ENCODE assay signal across 11 cellular contexts in the genomic region with DNA sequence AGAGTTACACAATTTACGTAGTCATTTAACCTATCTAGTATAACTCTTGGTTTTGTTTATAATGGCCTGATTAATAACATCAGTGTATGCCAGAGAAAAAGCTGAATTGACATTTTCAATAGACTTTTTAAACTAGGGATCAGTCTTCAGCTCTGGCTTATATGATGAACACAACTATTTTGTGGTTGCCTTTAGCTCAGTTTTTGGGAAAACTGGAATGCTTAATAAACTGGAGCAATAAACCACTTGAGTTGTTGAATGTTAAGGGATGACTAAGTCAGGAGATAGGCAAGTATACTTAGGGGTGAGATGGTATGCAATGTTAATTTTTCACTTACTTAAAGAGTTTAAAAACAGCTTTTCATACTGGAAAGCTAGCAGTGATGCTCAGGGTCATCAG. TPM values are rescaled to one million over a fixed set of nuclear protein-coding genes. Genes with fewer than 3 reads are reported as not detected.
DNase-seq lines count a peak whose midpoint lies in the region; ATAC-seq, FAIRE-seq and TF ChIP-seq lines count a peak whose summit lies in the region.
"Had no signal": no experiment of that assay in that cellular context is flagged by ENCODE, and none has a peak within 500 bp of the region (broad histone marks: within the 10 kb centered on the region; RNA-seq: fewer than 3 reads in every experiment).

No MANE protein-coding gene starts in this region.

- H3K27me3 Mint-ChIP-seq in chondrocyte (ENCODE audit: low read depth): no peaks in the 10 kb centered on the region
- peaks cover 20% of the 10 kb centered on the region for H3K27me3 Mint-ChIP-seq in nephron progenitor cell (ENCODE audit: low read depth, poor library complexity)

- TF ChIP-seq CTCF in DND-41 (IDR thresholded peaks at IDR 0.05; ENCODE audit: borderline replicate concordance, extremely low read depth, low read length, poor library complexity, severe bottlenecking) (no peak), OCI-LY1 (IDR thresholded peaks at IDR 0.05; ENCODE audit: low read length) (no peak), chondrocyte (IDR thresholded peaks at IDR 0.05) (no peak), nephron progenitor cell (IDR thresholded peaks at IDR 0.05) (no peak), psoas muscle (IDR thresholded peaks at IDR 0.05) (no peak)

- H3K9ac ChIP-seq in DND-41 (ENCODE audit: low read depth, low read length) (peak overlapping the region; percentile 83), OCI-LY1 (ENCODE audit: low read length) (no peak overlapping the region)

- 91 to 98% (median 95%) methylated on average over 1 of the region's 1 CpG for WGBS in psoas muscle, 3 donors

- H3K9me2 ChIP-seq in OCI-LY1 (ENCODE audit: low read depth, low read length): no peaks in the 10 kb centered on the region

- H2AFZ ChIP-seq in DND-41 (ENCODE audit: low read depth, low read length) (no peak overlapping the region), OCI-LY1 (ENCODE audit: low read length) (no peak overlapping the region)

- no peak overlapping the region for H3K4me3 Mint-ChIP-seq in chondrocyte (ENCODE audit: unreplicated experiment)
- H3K4me3 Mint-ChIP-seq in nephron progenitor cell: peak overlapping the region; percentile 76
- H3K4me3 Mint-ChIP-seq: stimulated activated naive B cell treated with anti-CD40 and anti-IgM and Interleukin-4, amounts not matched to agents 10 μg/mL and 1 μg/mL and 100 μg/mL, for 72 hours had no signal

- peaks cover 65% of the 10 kb centered on the region for H3K4me1 ChIP-seq in DND-41 (ENCODE audit: insufficient read depth, low read length)
- peaks cover 25% of the 10 kb centered on the region for H3K4me1 ChIP-seq in OCI-LY1 (ENCODE audit: insufficient read depth, low read length, severe bottlenecking)
- H3K4me1 ChIP-seq in psoas muscle: peaks cover 31% of the 10 kb centered on the region

- H3K36me3 Mint-ChIP-seq in chondrocyte (ENCODE audit: low read depth): no peaks in the 10 kb centered on the region
- no peaks in the 10 kb centered on the region for H3K36me3 Mint-ChIP-seq in nephron progenitor cell (ENCODE audit: low read depth)

- intact Hi-C loops in psoas muscle (cut with DNase I): loop anchor here (5.0 to 10.0 kb wide), 3 partner anchors 49 to 76 kb away; a partner anchor contains a TSS

- no peak for ATAC-seq in DND-41 (ENCODE audit: insufficient read depth, low read depth)
- no peak for ATAC-seq in psoas muscle
- ATAC-seq: stimulated activated naive B cell treated with anti-CD40 and anti-IgM and Interleukin-4, amounts not matched to agents 10 μg/mL and 1 μg/mL and 100 μg/mL, for 72 hours had no signal

- H3K36me3 ChIP-seq in DND-41 (ENCODE audit: insufficient read depth, low read length) (peaks cover 30% of the 10 kb centered on the region), OCI-LY1 (ENCODE audit: insufficient read depth, low read length) (no peaks in the 10 kb centered on the region), psoas muscle (ENCODE audit: insufficient read depth in 1 of 2, low read depth in 1 of 2) (no peaks in the 10 kb centered on the region)

- H4K20me1 ChIP-seq in DND-41 (ENCODE audit: insufficient read depth, low read length) (peaks cover 13% of the 10 kb centered on the region; the same call in 1 of the 2 replicates), OCI-LY1 (ENCODE audit: insufficient read depth, low read length) (no peaks in the 10 kb centered on the region)

- H3K9me3 Mint-ChIP-seq in chondrocyte (ENCODE audit: low read depth) (no peaks in the 10 kb centered on the region), nephron progenitor cell (no peaks in the 10 kb centered on the region)
- H3K9me3 Mint-ChIP-seq: stimulated activated naive B cell treated with anti-CD40 and anti-IgM and Interleukin-4, amounts not matched to agents 10 μg/mL and 1 μg/mL and 100 μg/mL, for 72 hours had no signal

- no peak for FAIRE-seq in frontal cortex (lab: Jason Lieb, UNC)

- H3K27ac Mint-ChIP-seq in chondrocyte (ENCODE audit: unreplicated experiment): peak overlapping the region; percentile 60
- no peak overlapping the region for H3K27ac Mint-ChIP-seq in nephron progenitor cell
- H3K27ac Mint-ChIP-seq: stimulated activated naive B cell treated with anti-CD40 and anti-IgM and Interleukin-4, amounts not matched to agents 10 μg/mL and 1 μg/mL and 100 μg/mL, for 72 hours had no signal

- H3K79me2 ChIP-seq in DND-41 (ENCODE audit: insufficient read depth, low read length): peaks cover 70% of the 10 kb centered on the region
- peaks cover 44% of the 10 kb centered on the region for H3K79me2 ChIP-seq in OCI-LY1 (ENCODE audit: insufficient read depth, low read length)

- DNase-seq in DND-41: no peak
- no peak for DNase-seq in chondrocyte (ENCODE audit: low spot score)
- DNase-seq in nephron progenitor cell: no peak
- DNase-seq in NCI-H2029 (lab: John Stamatoyannopoulos, UW): no peak
- no peak for DNase-seq in frontal cortex (ENCODE audit: low spot score in 2 of 2)
- no peak for DNase-seq in psoas muscle
- DNase-seq in stimulated activated CD4-positive, alpha-beta T cell treated with anti-CD3 and anti-CD28 coated beads, Interleukin-2, amount 100 ng/mL, for 48 hours: no peak
- DNase-seq: central memory CD4-positive, alpha-beta T cell; KG1; stimulated activated naive B cell treated with anti-CD40 and anti-IgM and Interleukin-4, amounts not matched to agents 10 μg/mL and 1 μg/mL and 100 μg/mL, for 72 hours had no signal

- H3K4me1 Mint-ChIP-seq in chondrocyte (ENCODE audit: low read depth) (peaks cover 56% of the 10 kb centered on the region), nephron progenitor cell (peaks cover 45% of the 10 kb centered on the region)

- H3K27ac ChIP-seq in DND-41 (ENCODE audit: low read length) (peak overlapping the region; percentile 94), OCI-LY1 (ENCODE audit: low read depth, low read length, poor library complexity, severe bottlenecking) (no peak overlapping the region), psoas muscle (no peak overlapping the region)

- H3F3A ChIP-seq in OCI-LY1 (ENCODE audit: insufficient read depth, low read length): no peaks in the 10 kb centered on the region

- H3K4me3 ChIP-seq in DND-41 (ENCODE audit: low read depth in 1 of 2, low read length in 2 of 2): peak overlapping the region; percentile 89 to 90; a peak in 3 of 4 replicates
- no peak overlapping the region for H3K4me3 ChIP-seq in OCI-LY1 (ENCODE audit: low read depth, low read length, poor library complexity, severe bottlenecking)
- no peak overlapping the region for H3K4me3 ChIP-seq in psoas muscle

- peak overlapping the region; percentile 73 for H3K4me2 ChIP-seq in DND-41 (ENCODE audit: insufficient read depth, low read length)
- peak overlapping the region; percentile 89; the same call in 1 of the 2 replicates for H3K4me2 ChIP-seq in OCI-LY1 (ENCODE audit: low read length)

- no peaks in the 10 kb centered on the region for H3K27me3 ChIP-seq in DND-41 (ENCODE audit: insufficient read depth, low read length, poor library complexity)
- H3K27me3 ChIP-seq in OCI-LY1 (ENCODE audit: insufficient read depth, low read length): no peaks in the 10 kb centered on the region
- no peaks in the 10 kb centered on the region for H3K27me3 ChIP-seq in psoas muscle (ENCODE audit: insufficient read depth in 3 of 3, low read length in 2 of 3)

- H3K9me3 ChIP-seq in DND-41 (ENCODE audit: insufficient read depth, low read length, severe bottlenecking) (no peaks in the 10 kb centered on the region), OCI-LY1 (ENCODE audit: low read length) (no peaks in the 10 kb centered on the region), psoas muscle (no peaks in the 10 kb centered on the region)

RNA-seq across cellular contexts. Expression of a gene that starts 2.3 kb away (rescaled TPM):
- 29.3 to 34.5 TPM (median 33.9 TPM) in 3 replicates for total RNA-seq in chondrocyte
- total RNA-seq in frontal cortex: 61.1 TPM
- 10 to 100 TPM; 26.0 to 48.2 (median 34.9) TPM for total RNA-seq in psoas muscle
- 10 to 100 TPM; 14.7 to 28.4 (median 25.7) TPM for polyA plus RNA-seq in psoas muscle

Comparison
In these comparisons a context has a peak if more than half of its experiments do, and no peak if none do; other contexts are left out.
1. H3K4me3 ChIP-seq: peak in DND-41 (2 of 2); none in OCI-LY1 (single experiment) and psoas muscle (single experiment).